25 cellular contexts compared by ENCODE assay signal in the genomic region with DNA sequence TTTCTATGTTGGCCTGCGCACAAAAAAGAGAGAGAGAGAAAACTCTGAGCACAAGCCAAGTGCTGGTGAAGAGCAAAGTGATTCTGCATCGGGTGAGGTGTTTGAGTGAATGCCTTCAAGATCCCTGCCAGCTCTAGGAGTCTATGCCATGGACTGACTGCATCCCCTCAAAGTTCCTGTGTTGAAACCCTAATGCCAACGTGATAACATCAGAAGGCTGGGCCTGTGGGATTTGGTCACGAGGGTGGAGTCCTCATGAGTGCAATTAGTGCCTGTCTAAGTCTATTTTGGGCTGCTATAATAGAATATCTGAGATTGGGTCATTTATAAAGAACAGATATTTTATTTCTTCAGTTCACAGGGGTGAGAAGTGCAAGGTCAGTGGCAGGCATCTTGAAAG. TPM values are rescaled to one million over a fixed set of nuclear protein-coding genes. Genes with fewer than 3 reads are reported as not detected.
"Had no signal": no experiment of that assay in that cellular context is flagged by ENCODE, and none has a peak within 500 bp of the region (broad histone marks: within the 10 kb centered on the region; RNA-seq: fewer than 3 reads in every experiment).

No MANE protein-coding gene starts in this region.

- H3K27ac ChIP-seq: ascending aorta had no signal

- DNase-seq: activated CD4-positive, alpha-beta memory T cell treated with anti-CD3 and anti-CD28 coated beads for 36 hours; activated CD4-positive, alpha-beta T cell treated with anti-CD3 and anti-CD28 coated beads, Interleukin-2, amount 10 ng/mL, durations not matched to agents 7 days and 5 days; activated CD4-positive, CD25-positive, alpha-beta regulatory T cell; activated CD8-positive, alpha-beta memory T cell treated with anti-CD3 and anti-CD28 coated beads for 24 hours; activated naive CD4-positive, alpha-beta T cell; activated T-cell treated with anti-CD3 and anti-CD28 coated beads, Interleukin-2, amount 50 U/mL, for 48 hours; amniotic stem cell; MG63; MV-4-11; NCI-H1092 treated with DMSO at 0.1 percent for 48 hours; NCI-H1417 treated with DMSO at 0.1 percent for 48 hours; NCI-H1694; NCI-H2029; NCI-H2107; NCI-H345; NCI-H510A; NCI-H526 treated with DMSO at 0.1 percent for 48 hours; PC-3; SIG-M5; T-helper 17 cell; T-helper 9 cell had no signal

- H3K4me3 ChIP-seq: ascending aorta, MG63 had no signal

- H3K27me3 ChIP-seq: ascending aorta, MG63 had no signal

- H3K4me1 ChIP-seq: ascending aorta had no signal

- H3K9me3 ChIP-seq: ascending aorta, MG63 had no signal

- H3K36me3 Mint-ChIP-seq: activated CD4-positive, alpha-beta memory T cell treated with anti-CD3 and anti-CD28 coated beads for 36 hours; activated naive CD4-positive, alpha-beta T cell treated with anti-CD3 and anti-CD28 coated beads, Interleukin-2, amount 50 U/mL, for 24 hours; brain had no signal

- H3K4me3 Mint-ChIP-seq: activated CD4-positive, alpha-beta memory T cell treated with anti-CD3 and anti-CD28 coated beads for 36 hours; activated CD4-positive, alpha-beta T cell treated with anti-CD3 and anti-CD28 coated beads, Interleukin-2, amount 10 ng/mL, durations not matched to agents 7 days and 5 days; activated naive CD4-positive, alpha-beta T cell treated with anti-CD3 and anti-CD28 coated beads, Interleukin-2, amount 50 U/mL, for 24 hours; brain; central memory CD8-positive, alpha-beta T cell; T-helper 17 cell had no signal

- H3K27me3 Mint-ChIP-seq: activated CD4-positive, alpha-beta memory T cell treated with anti-CD3 and anti-CD28 coated beads for 36 hours; activated CD4-positive, alpha-beta T cell treated with anti-CD3 and anti-CD28 coated beads, Interleukin-2, amount 10 ng/mL, durations not matched to agents 7 days and 5 days; activated naive CD4-positive, alpha-beta T cell treated with anti-CD3 and anti-CD28 coated beads, Interleukin-2, amount 50 U/mL, for 24 hours; brain had no signal

- H3K9me3 Mint-ChIP-seq: activated CD4-positive, alpha-beta memory T cell treated with anti-CD3 and anti-CD28 coated beads for 36 hours; activated CD4-positive, alpha-beta T cell treated with anti-CD3 and anti-CD28 coated beads, Interleukin-2, amount 10 ng/mL, durations not matched to agents 7 days and 5 days; activated naive CD4-positive, alpha-beta T cell treated with anti-CD3 and anti-CD28 coated beads, Interleukin-2, amount 50 U/mL, for 24 hours; central memory CD8-positive, alpha-beta T cell had no signal

- H3K36me3 ChIP-seq: ascending aorta, MG63 had no signal

- H3K27ac Mint-ChIP-seq: activated CD4-positive, alpha-beta memory T cell treated with anti-CD3 and anti-CD28 coated beads for 36 hours; activated CD4-positive, alpha-beta T cell treated with anti-CD3 and anti-CD28 coated beads, Interleukin-2, amount 10 ng/mL, durations not matched to agents 7 days and 5 days; activated naive CD4-positive, alpha-beta T cell treated with anti-CD3 and anti-CD28 coated beads, Interleukin-2, amount 50 U/mL, for 24 hours; T-helper 17 cell had no signal

- ATAC-seq: PC-3, T-helper 17 cell had no signal

- H3K4me1 Mint-ChIP-seq: activated CD4-positive, alpha-beta T cell treated with anti-CD3 and anti-CD28 coated beads, Interleukin-2, amount 10 ng/mL, durations not matched to agents 7 days and 5 days; activated naive CD4-positive, alpha-beta T cell treated with anti-CD3 and anti-CD28 coated beads, Interleukin-2, amount 50 U/mL, for 24 hours; brain; central memory CD8-positive, alpha-beta T cell; T-helper 17 cell had no signal

RNA-seq across cellular contexts. Expression of a gene that starts 36.5 kb away (rescaled TPM):
- total RNA-seq: activated CD4-positive, alpha-beta memory T cell treated with anti-CD3 and anti-CD28 coated beads for 36 hours; activated CD4-positive, alpha-beta T cell treated with anti-CD3 and anti-CD28 coated beads, Interleukin-2, amount 10 ng/mL, durations not matched to agents 7 days and 5 days; ascending aorta; PC-3; T-helper 17 cell had no signal
